ENCODE assay signal across 9 cellular contexts in genomic region chr17:28101919-28102318, GRCh38.
"Had no signal": no experiment of that assay in that cellular context is flagged by ENCODE, and none has a peak within 500 bp of the region (broad histone marks: within the 10 kb centered on the region; RNA-seq: fewer than 3 reads in every experiment).

No MANE protein-coding gene starts in this region.

- H3K9ac ChIP-seq: GM23248 had no signal

- H3K9me3 ChIP-seq: HAP-1 had no signal

- H3K4me3 ChIP-seq: GM23248, HAP-1 had no signal

- DNase-seq: GM23248, GOT3, H7, HFFc6, IMR-90, KBM-7 had no signal

- FAIRE-seq: HTR-8/SVneo had no signal

- H2AFZ ChIP-seq: GM23248 had no signal

- H3K36me3 ChIP-seq: HAP-1 had no signal

- ATAC-seq: HCT116 had no signal

- H3K27ac ChIP-seq: GM23248 had no signal
